In genomic region chr17:27893834-27894503, GRCh38 we compare ENCODE assay signal across 9 cellular contexts. TPM values are rescaled to one million over a fixed set of nuclear protein-coding genes. Genes with fewer than 3 reads are reported as not detected.
DNase-seq lines count a peak whose midpoint lies in the region; ATAC-seq lines count a peak whose summit lies in the region.
"Had no signal": no experiment of that assay in that cellular context is flagged by ENCODE, and none has a peak within 500 bp of the region (broad histone marks: within the 10 kb centered on the region; RNA-seq: fewer than 3 reads in every experiment).

No MANE protein-coding gene starts in this region.

- in situ Hi-C loops in KBM-7 (cut with MboI; ENCODE audit: low pct_unique_long_range_greater_than_20kb, low sequenced_read_pairs): no loop called here

- H3K27me3 Mint-ChIP-seq in activated T-helper 17 cell treated with anti-CD3 and anti-CD28 coated beads, Interleukin-2, amount 50 U/mL, for 72 hours: peaks cover 17% of the 10 kb centered on the region
- peaks cover 15 to 49% (median 20%) of the 10 kb centered on the region in 5 donors for H3K27me3 Mint-ChIP-seq in naive thymus-derived CD4-positive, alpha-beta T cell

- H4K20me1 ChIP-seq in BLaER1 treated with 17β-estradiol and CSF1 and Interleukin-3, amounts not matched to agents 10 nM and 100 nM: no peaks in the 10 kb centered on the region

- H3K27me3 ChIP-seq in BLaER1 treated with 17β-estradiol and CSF1 and Interleukin-3, amounts not matched to agents 10 nM and 100 nM: no peaks in the 10 kb centered on the region
- no peaks in the 10 kb centered on the region for H3K27me3 ChIP-seq in naive thymus-derived CD4-positive, alpha-beta T cell (ENCODE audit: control insufficient read depth in 2 of 2, insufficient read depth in 2 of 2, low read length in 2 of 2)

- intact Hi-C loops in naive thymus-derived CD4-positive, alpha-beta T cell (cut with micrococcal nuclease): loop anchor here (1.0 to 10.0 kb wide), 10 partner anchors 15 to 751 kb away; partner anchors contain the start of genes WSB1 (in 2 of the 2), BLTP2 (in 1 of the 2), KSR1 (in 1 of the 2) and TMEM97 (in 1 of the 2)

- H3K9me3 Mint-ChIP-seq in activated T-helper 17 cell treated with anti-CD3 and anti-CD28 coated beads, Interleukin-2, amount 50 U/mL, for 72 hours: no peaks in the 10 kb centered on the region
- H3K9me3 Mint-ChIP-seq in naive thymus-derived CD4-positive, alpha-beta T cell: no peaks in the 10 kb centered on the region
- H3K9me3 Mint-ChIP-seq: nephron progenitor cell had no signal

- H3K9ac ChIP-seq in BLaER1 treated with 17β-estradiol and CSF1 and Interleukin-3, amounts not matched to agents 10 nM and 100 nM: peak overlapping the region in 8 of 11 experiments; percentile 50 to 88 (median 78); a peak in 13 of 22 replicates

- H3K4me3 ChIP-seq in BLaER1 treated with 17β-estradiol and CSF1 and Interleukin-3, amounts not matched to agents 10 nM and 100 nM: peak overlapping the region in 8 of 10 experiments; percentile 41 to 75 (median 66); a peak in 14 of 20 replicates
- no peak overlapping the region for H3K4me3 ChIP-seq in naive thymus-derived CD4-positive, alpha-beta T cell (ENCODE audit: low read length)

- H3K4me1 Mint-ChIP-seq in activated T-helper 17 cell treated with anti-CD3 and anti-CD28 coated beads, Interleukin-2, amount 50 U/mL, for 72 hours: peaks cover 8% of the 10 kb centered on the region
- H3K4me1 Mint-ChIP-seq in naive thymus-derived CD4-positive, alpha-beta T cell: peaks cover 14 to 26% (median 20%) of the 10 kb centered on the region in 7 donors

- CTCF ChIA-PET in naive thymus-derived CD4-positive, alpha-beta T cell (lab: Charles Lee): interaction anchor here (0.5 to 5.6 kb wide), 7 partner anchors 10 to 540 kb away, joined by 3 to 119 read pairs (median 4); no protein-coding TSS in a partner anchor

- H3K4me2 ChIP-seq in BLaER1 treated with 17β-estradiol and CSF1 and Interleukin-3, amounts not matched to agents 10 nM and 100 nM: peak overlapping the region; percentile 67 to 98 (median 91)

- peak overlapping the region; percentile 82 for H3K27ac Mint-ChIP-seq in activated T-helper 17 cell treated with anti-CD3 and anti-CD28 coated beads, Interleukin-2, amount 50 U/mL, for 72 hours
- peak overlapping the region; percentile 13 to 88 (median 76) for H3K27ac Mint-ChIP-seq in naive thymus-derived CD4-positive, alpha-beta T cell
- H3K27ac Mint-ChIP-seq: nephron progenitor cell had no signal

- DNase-seq in KBM-7 (peak; percentile 82), NCI-H510A treated with DMSO at 0.1 percent for 48 hours (lab: John Stamatoyannopoulos, UW) (no peak)
- DNase-seq in naive thymus-derived CD4-positive, alpha-beta T cell: no peak

- peak overlapping the region; percentile 79 for H3K4me3 Mint-ChIP-seq in activated T-helper 17 cell treated with anti-CD3 and anti-CD28 coated beads, Interleukin-2, amount 50 U/mL, for 72 hours
- H3K4me3 Mint-ChIP-seq in naive thymus-derived CD4-positive, alpha-beta T cell: peak overlapping the region; percentile 49 to 93 (median 85)

- H3K36me3 Mint-ChIP-seq in activated T-helper 17 cell treated with anti-CD3 and anti-CD28 coated beads, Interleukin-2, amount 50 U/mL, for 72 hours (ENCODE audit: low read depth): no peaks in the 10 kb centered on the region
- H3K36me3 Mint-ChIP-seq in naive thymus-derived CD4-positive, alpha-beta T cell: peaks cover 0 to 3% (median 0%) of the 10 kb centered on the region in 5 donors

- H3K27ac ChIP-seq in BLaER1 treated with 17β-estradiol and CSF1 and Interleukin-3, amounts not matched to agents 10 nM and 100 nM: peak overlapping the region in 8 of 11 experiments; percentile 29 to 69 (median 48); a peak in 14 of 22 replicates
- no peak overlapping the region for H3K27ac ChIP-seq in naive thymus-derived CD4-positive, alpha-beta T cell (ENCODE audit: low read depth, low read length)

- no peaks in the 10 kb centered on the region for H3K9me3 ChIP-seq in BLaER1 treated with 17β-estradiol and CSF1 and Interleukin-3, amounts not matched to agents 10 nM and 100 nM (replicated peaks in 1 of 11)
- no peaks in the 10 kb centered on the region for H3K9me3 ChIP-seq in naive thymus-derived CD4-positive, alpha-beta T cell (ENCODE audit: control insufficient read depth in 2 of 3, low read length in 3 of 3)

- POLR2A ChIA-PET in naive thymus-derived CD4-positive, alpha-beta T cell (lab: Charles Lee): interaction anchor here (0.8 to 4.6 kb wide), 7 partner anchors 9 to 93 kb away, joined by 3 to 88 read pairs (median 5); no protein-coding TSS in a partner anchor

- H3K4me1 ChIP-seq in BLaER1 treated with 17β-estradiol and CSF1 and Interleukin-3, amounts not matched to agents 10 nM and 100 nM: peaks cover 18 to 22% (median 19%) of the 10 kb centered on the region in 10 experiments
- peaks cover 0 to 13% of the 10 kb centered on the region in 2 donors for H3K4me1 ChIP-seq in naive thymus-derived CD4-positive, alpha-beta T cell (ENCODE audit: control insufficient read depth in 2 of 2, insufficient read depth in 2 of 2, low read length in 2 of 2)

- no peak for ATAC-seq in activated T-helper 17 cell treated with anti-CD3 and anti-CD28 coated beads, Interleukin-2, amount 50 U/mL, for 72 hours (replicated peaks)
- no peak for ATAC-seq in naive thymus-derived CD4-positive, alpha-beta T cell
- ATAC-seq in HG03439 (IDR thresholded peaks at IDR 0.05; ENCODE audit: unreplicated experiment) (no peak), HG03460 (IDR thresholded peaks at IDR 0.05; ENCODE audit: unreplicated experiment) (no peak), GM21619 (IDR thresholded peaks at IDR 0.05; ENCODE audit: unreplicated experiment) (no peak)

- H3K36me3 ChIP-seq in BLaER1 treated with 17β-estradiol and CSF1 and Interleukin-3, amounts not matched to agents 10 nM and 100 nM: no peaks in the 10 kb centered on the region
- H3K36me3 ChIP-seq in naive thymus-derived CD4-positive, alpha-beta T cell (ENCODE audit: control insufficient read depth in 2 of 3, insufficient read depth in 3 of 3, low read length in 3 of 3): no peaks in the 10 kb centered on the region

RNA-seq across cellular contexts. Expression of gene LYRM9, which starts 0.8 kb away (rescaled TPM):
- total RNA-seq in activated T-helper 17 cell treated with anti-CD3 and anti-CD28 coated beads, Interleukin-2, amount 50 U/mL, for 72 hours: 1 to 10 TPM; 1.4 to 2.0 TPM
- total RNA-seq in naive thymus-derived CD4-positive, alpha-beta T cell: 10 to 100 TPM in 4 of 5 experiments, 1 to 10 TPM in 1; 4.2 to 24.5 (median 14.0) TPM
- polyA plus RNA-seq in naive thymus-derived CD4-positive, alpha-beta T cell: 10 to 100 TPM; 18.3 to 33.0 TPM
